Comparison of ENCODE assay signal across 10 cellular contexts in genomic region chr7:5696346-5697100, GRCh38.
DNase-seq lines count a peak whose midpoint lies in the region; ATAC-seq and TF ChIP-seq lines count a peak whose summit lies in the region.
"Had no signal": no experiment of that assay in that cellular context is flagged by ENCODE, and none has a peak within 500 bp of the region (broad histone marks: within the 10 kb centered on the region; RNA-seq: fewer than 3 reads in every experiment).

No MANE protein-coding gene starts in this region.

- H3K9ac ChIP-seq in duodenal mucosa (ENCODE audit: low read depth in 1 of 2, low read length in 2 of 2): peak overlapping the region in 1 of 2 donors; percentile 35

- peaks cover 54 to 64% of the 10 kb centered on the region in 2 donors for H3K4me1 ChIP-seq in duodenal mucosa (ENCODE audit: control insufficient read depth in 1 of 2, insufficient read depth in 2 of 2, low read length in 2 of 2)
- peaks cover 65% of the 10 kb centered on the region in 2 experiments for H3K4me1 ChIP-seq in neutrophil (ENCODE audit: control insufficient read depth in 1 of 2, insufficient read depth in 1 of 2, low read depth in 1 of 2, low read length in 1 of 2)
- peaks cover 0 to under 1% of the 10 kb centered on the region in 2 donors for H3K4me1 ChIP-seq in aorta (ENCODE audit: control insufficient read depth in 1 of 2, insufficient read depth in 2 of 2, low read length in 2 of 2)

- H3K4me1 Mint-ChIP-seq in natural killer cell treated with Interleukin-12 subunit alpha and Interleukin-12 subunit beta and Interleukin-15 and Interleukin-18, amount 100 ng/mL, for 72 hours (ENCODE audit: low read depth in 2 of 2): peaks cover 73 to 81% of the 10 kb centered on the region in 2 donors
- peaks cover 66 to 80% of the 10 kb centered on the region in 2 donors for H3K4me1 Mint-ChIP-seq in natural killer cell

- H3K27ac Mint-ChIP-seq in natural killer cell treated with Interleukin-12 subunit alpha and Interleukin-12 subunit beta and Interleukin-15 and Interleukin-18, amount 100 ng/mL, for 72 hours: peak overlapping the region; percentile 5 to 30
- H3K27ac Mint-ChIP-seq in natural killer cell: no peak overlapping the region

- intact Hi-C loops in natural killer cell (cut with micrococcal nuclease) (no loop called here), aorta (cut with DNase I) (no loop called here)

- H3K27me3 ChIP-seq in duodenal mucosa (ENCODE audit: control insufficient read depth in 1 of 2, insufficient read depth in 2 of 2, low read length in 2 of 2): no peaks in the 10 kb centered on the region
- H3K27me3 ChIP-seq in neutrophil: no peaks in the 10 kb centered on the region
- H3K27me3 ChIP-seq in aorta (ENCODE audit: control insufficient read depth in 1 of 2, insufficient read depth in 2 of 2, low read length in 1 of 2): no peaks in the 10 kb centered on the region

- no peaks in the 10 kb centered on the region for H3K9me3 ChIP-seq in duodenal mucosa (ENCODE audit: control insufficient read depth in 1 of 2, low read length in 2 of 2)
- no peaks in the 10 kb centered on the region for H3K9me3 ChIP-seq in neutrophil
- H3K9me3 ChIP-seq in aorta (ENCODE audit: control insufficient read depth, low read length): no peaks in the 10 kb centered on the region

- no peak for TF ChIP-seq CTCF in natural killer cell (IDR thresholded peaks at IDR 0.05)
- TF ChIP-seq CTCF in neutrophil (IDR thresholded peaks at IDR 0.05): no peak

- H3K36me3 Mint-ChIP-seq in natural killer cell treated with Interleukin-12 subunit alpha and Interleukin-12 subunit beta and Interleukin-15 and Interleukin-18, amount 100 ng/mL, for 72 hours: peaks cover 32% of the 10 kb centered on the region
- H3K36me3 Mint-ChIP-seq in natural killer cell: peaks cover 7% of the 10 kb centered on the region

- H3K27ac ChIP-seq in duodenal mucosa (ENCODE audit: low read depth, low read length): peak overlapping the region; percentile 71
- H3K27ac ChIP-seq in neutrophil: peak overlapping the region; percentile 90
- peak overlapping the region; percentile 80 to 99 for H3K27ac ChIP-seq in aorta (ENCODE audit: low read depth in 1 of 2, low read length in 2 of 2)

- H3K4me3 ChIP-seq in duodenal mucosa (ENCODE audit: low read depth in 1 of 2, low read length in 2 of 2) (no peak overlapping the region), neutrophil (ENCODE audit: low read depth in 1 of 2, low read length in 1 of 2) (peak overlapping the region in 1 of 2 experiments; percentile 39), aorta (ENCODE audit: low read length in 2 of 2) (no peak overlapping the region)

- DNase-seq in natural killer cell treated with Interleukin-12 subunit alpha and Interleukin-12 subunit beta and Interleukin-15 and Interleukin-18, amount 100 ng/mL, for 72 hours (ENCODE audit: low spot score): no peak
- no peak for DNase-seq in natural killer cell
- no peak for DNase-seq in aorta
- DNase-seq in NOMO-1 treated with DMSO at 0.1 percent for 48 hours (lab: John Stamatoyannopoulos, UW; ENCODE audit: unreplicated experiment): no peak
- DNase-seq in HuH-7 (ENCODE audit: low spot score): no peak

- no peaks in the 10 kb centered on the region for H3K9me3 Mint-ChIP-seq in natural killer cell treated with Interleukin-12 subunit alpha and Interleukin-12 subunit beta and Interleukin-15 and Interleukin-18, amount 100 ng/mL, for 72 hours
- H3K9me3 Mint-ChIP-seq in natural killer cell: no peaks in the 10 kb centered on the region

- no peak for ATAC-seq in natural killer cell treated with Interleukin-12 subunit alpha and Interleukin-12 subunit beta and Interleukin-15 and Interleukin-18, amount 100 ng/mL, for 72 hours
- no peak for ATAC-seq in natural killer cell
- ATAC-seq in aorta (ENCODE audit: low FRiP score): no peak
- no peak for ATAC-seq in HG03571 (IDR thresholded peaks at IDR 0.05; ENCODE audit: unreplicated experiment)
- ATAC-seq: left colon, Panc1 had no signal

- H3K27me3 Mint-ChIP-seq in natural killer cell treated with Interleukin-12 subunit alpha and Interleukin-12 subunit beta and Interleukin-15 and Interleukin-18, amount 100 ng/mL, for 72 hours: peaks cover 5 to 8% of the 10 kb centered on the region in 2 donors
- no peaks in the 10 kb centered on the region for H3K27me3 Mint-ChIP-seq in natural killer cell (ENCODE audit: low read depth in 2 of 2)

- H3K4me3 Mint-ChIP-seq in natural killer cell treated with Interleukin-12 subunit alpha and Interleukin-12 subunit beta and Interleukin-15 and Interleukin-18, amount 100 ng/mL, for 72 hours: no peak overlapping the region
- no peak overlapping the region for H3K4me3 Mint-ChIP-seq in natural killer cell

- H3K36me3 ChIP-seq in duodenal mucosa (ENCODE audit: control insufficient read depth in 1 of 2, insufficient read depth in 2 of 2, low read length in 2 of 2): peaks cover 2 to 11% of the 10 kb centered on the region in 2 donors
- peaks cover 4% of the 10 kb centered on the region for H3K36me3 ChIP-seq in neutrophil
- no peaks in the 10 kb centered on the region for H3K36me3 ChIP-seq in aorta (ENCODE audit: control insufficient read depth in 1 of 2, insufficient read depth in 2 of 2, low read length in 1 of 2)

- WGBS in aorta, 2 donors: 68 to 69% methylated on average over 17 of the region's 17 CpGs

Comparison
In these comparisons a context has a peak if more than half of its experiments do, and no peak if none do; other contexts are left out.
1. H3K27ac Mint-ChIP-seq: peak in natural killer cell treated with Interleukin-12 subunit alpha and Interleukin-12 subunit beta and Interleukin-15 and Interleukin-18, amount 100 ng/mL, for 72 hours (2 of 2); none in natural killer cell (0 of 2).
2. Peak in every context shown above with its lines, with median percentiles within 50 percentile points of each other: H3K27ac ChIP-seq.